Comparison of ENCODE assay signal across 1 cellular context in genomic region chr14:24360281-24360680, GRCh38.
A peak's percentile ranks its signal among the peaks of the same experiment; 100 is the strongest.
TF ChIP-seq lines count a peak whose summit lies in the region.

No MANE protein-coding gene starts in this region.

TF ChIP-seq in HepG2, 621 proteins besides CTCF, POLR2A, EP300 and RAD21:
- TF ChIP-seq BORCS8-MEF2B (CRISPR knock-in tag; IDR thresholded peaks at IDR 0.05) (no peak), ZNF792 (CRISPR knock-in tag; IDR thresholded peaks at IDR 0.05) (peak; percentile 97), GABPA (IDR thresholded peaks at IDR 0.05; ENCODE audit: low read depth, low read length) (no peak), GABPA (CRISPR knock-in tag; IDR thresholded peaks at IDR 0.05; ENCODE audit: low read depth) (no peak), SIN3A (IDR thresholded peaks at IDR 0.05; ENCODE audit: borderline replicate concordance, low read depth, low read length) (no peak)
- TF ChIP-seq, protein P1, sequence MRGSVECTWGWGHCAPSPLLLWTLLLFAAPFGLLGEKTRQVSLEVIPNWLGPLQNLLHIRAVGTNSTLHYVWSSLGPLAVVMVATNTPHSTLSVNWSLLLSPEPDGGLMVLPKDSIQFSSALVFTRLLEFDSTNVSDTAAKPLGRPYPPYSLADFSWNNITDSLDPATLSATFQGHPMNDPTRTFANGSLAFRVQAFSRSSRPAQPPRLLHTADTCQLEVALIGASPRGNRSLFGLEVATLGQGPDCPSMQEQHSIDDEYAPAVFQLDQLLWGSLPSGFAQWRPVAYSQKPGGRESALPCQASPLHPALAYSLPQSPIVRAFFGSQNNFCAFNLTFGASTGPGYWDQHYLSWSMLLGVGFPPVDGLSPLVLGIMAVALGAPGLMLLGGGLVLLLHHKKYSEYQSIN (CRISPR knock-in tag; IDR thresholded peaks at IDR 0.05; ENCODE audit: borderline replicate concordance), result no peak
